ENCODE assay signal across 1 cellular context in genomic region chr22:43658823-43659222, GRCh38.
A peak's percentile ranks its signal among the peaks of the same experiment; 100 is the strongest.
TF ChIP-seq lines count a peak whose summit lies in the region.

No MANE protein-coding gene starts in this region.

TF ChIP-seq in GM23338, 12 proteins besides CTCF, POLR2A, EP300 and RAD21:
- TF ChIP-seq ZNF462 (CRISPR knock-in tag; IDR thresholded peaks at IDR 0.05) (peak; percentile 20; the same call in 1 of the 2 replicates), ETS1 (IDR thresholded peaks at IDR 0.05) (no peak), STAT1 (IDR thresholded peaks at IDR 0.05; ENCODE audit: unreplicated experiment) (no peak), ZNF331 (CRISPR knock-in tag; IDR thresholded peaks at IDR 0.05; ENCODE audit: low read depth) (no peak), EZH2 (IDR thresholded peaks at IDR 0.05; ENCODE audit: low read depth, unreplicated experiment) (no peak), EZH2phosphoT487 (IDR thresholded peaks at IDR 0.05; ENCODE audit: unreplicated experiment) (no peak), POLR2AphosphoS5 (IDR thresholded peaks at IDR 0.05; ENCODE audit: low read depth) (no peak), NANOG (IDR thresholded peaks at IDR 0.05; ENCODE audit: borderline replicate concordance) (no peak), REST (IDR thresholded peaks at IDR 0.05; ENCODE audit: unreplicated experiment) (no peak), CREB1 (CRISPR knock-in tag; IDR thresholded peaks at IDR 0.05; ENCODE audit: low read depth) (peak; percentile 21; the same call in 1 of the 2 replicates), ZNF114 (CRISPR knock-in tag; IDR thresholded peaks at IDR 0.05) (no peak), JUNB (IDR thresholded peaks at IDR 0.05; ENCODE audit: unreplicated experiment) (no peak)
